ENCODE assay signal across 13 cellular contexts in the genomic region with DNA sequence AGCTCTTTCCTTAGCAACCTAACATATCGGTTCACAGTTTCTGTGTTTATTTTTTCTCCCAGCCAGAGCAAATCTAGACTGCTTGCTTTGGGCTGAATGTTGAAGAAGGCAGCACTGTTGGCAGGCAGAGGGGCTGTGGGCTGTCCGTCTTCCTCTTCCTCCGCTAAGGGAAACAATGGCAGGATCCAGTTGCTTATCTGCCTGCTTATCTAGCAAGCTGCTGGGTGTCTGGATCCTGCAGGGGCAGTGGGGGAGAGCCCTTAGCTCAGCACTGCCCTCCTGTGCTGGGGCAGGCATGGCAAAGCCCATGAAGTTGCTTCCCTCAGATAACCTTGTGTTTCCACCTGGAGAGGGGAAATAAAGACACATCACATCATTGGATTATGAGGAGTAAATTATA.
DNase-seq lines count a peak whose midpoint lies in the region; ATAC-seq and TF ChIP-seq lines count a peak whose summit lies in the region.
"Had no signal": no experiment of that assay in that cellular context is flagged by ENCODE, and none has a peak within 500 bp of the region (broad histone marks: within the 10 kb centered on the region; RNA-seq: fewer than 3 reads in every experiment).

No MANE protein-coding gene starts in this region.

- no peaks in the 10 kb centered on the region for H3K36me3 ChIP-seq in MG63
- H3K36me3 ChIP-seq: BLaER1 had no signal

- peak; percentile 13 for TF ChIP-seq CTCF in HFF-Myc (IDR thresholded peaks at IDR 0.05; ENCODE audit: low read depth, low read length, missing control alignments)
- no peak for TF ChIP-seq CTCF in GM13977 (IDR thresholded peaks at IDR 0.05; ENCODE audit: extremely low read depth, insufficient read depth, missing control alignments)

- H3K9me3 ChIP-seq in MG63: no peaks in the 10 kb centered on the region

- intact Hi-C loops in posterior cingulate gyrus (cut with DNase I): no loop called here

- no peak for DNase-seq in HFF-Myc (ENCODE audit: extremely low read depth, low read depth)
- DNase-seq in UCSD-AML1 (lab: John Stamatoyannopoulos, UW; ENCODE audit: unreplicated experiment): peak; percentile 74
- peak; percentile 75 for DNase-seq in glomerular endothelial cell (ENCODE audit: extremely low read depth, low read depth, low spot score)
- peak; percentile 26 for DNase-seq in myocyte (ENCODE audit: low read depth)
- DNase-seq in posterior cingulate gyrus: no peak
- no peak for DNase-seq in GM13977 (ENCODE audit: low spot score)
- DNase-seq in MG63: no peak
- DNase-seq: activated CD8-positive, alpha-beta T cell treated with anti-CD3 and anti-CD28 coated beads for 36 hours; activated effector memory CD4-positive, alpha-beta T cell treated with anti-CD3 and anti-CD28 coated beads, Interleukin-2, amount 50 U/mL, for 16 hours; substantia nigra had no signal

- ATAC-seq in HG02610 (IDR thresholded peaks at IDR 0.05; ENCODE audit: unreplicated experiment): no peak
- ATAC-seq: activated CD8-positive, alpha-beta T cell treated with anti-CD3 and anti-CD28 coated beads for 36 hours had no signal

- no peaks in the 10 kb centered on the region for H3K27me3 ChIP-seq in MG63
- H3K27me3 ChIP-seq: BLaER1 had no signal

- in situ Hi-C loops in GM13977 (cut with MboI; ENCODE audit: low pct_unique_long_range_greater_than_20kb, low sequenced_read_pairs, unreplicated experiment): no loop called here

- H3K4me3 ChIP-seq in HFF-Myc (replicated peaks; ENCODE audit: low read depth, low read length): no peak overlapping the region
- H3K4me3 ChIP-seq in MG63: no peak overlapping the region
- H3K4me3 ChIP-seq: BLaER1, smooth muscle cell had no signal

Comparison
In these comparisons a context has a peak if more than half of its experiments do, and no peak if none do; other contexts are left out.
1. DNase-seq: peak in UCSD-AML1 (single experiment), glomerular endothelial cell (single experiment) and myocyte (single experiment); none in HFF-Myc (single experiment), posterior cingulate gyrus (0 of 10), GM13977 (single experiment) and MG63 (single experiment).